11 cellular contexts compared by ENCODE assay signal in genomic region chr6:7691675-7692452, GRCh38. TPM values are rescaled to one million over a fixed set of nuclear protein-coding genes. Genes with fewer than 3 reads are reported as not detected.
A peak's percentile ranks its signal among the peaks of the same experiment; 100 is the strongest.
DNase-seq lines count a peak whose midpoint lies in the region; ATAC-seq and TF ChIP-seq lines count a peak whose summit lies in the region.
"Had no signal": no experiment of that assay in that cellular context is flagged by ENCODE, and none has a peak within 500 bp of the region (broad histone marks: within the 10 kb centered on the region; RNA-seq: fewer than 3 reads in every experiment).

No MANE protein-coding gene starts in this region.

- H3K27ac Mint-ChIP-seq in HFFc6 (peak overlapping the region; percentile 64), glutamatergic neuron (ENCODE audit: unreplicated experiment) (no peak overlapping the region)
- H3K27ac Mint-ChIP-seq in activated naive CD8-positive, alpha-beta T cell treated with anti-CD3 and anti-CD28 coated beads for 36 hours, result no peak overlapping the region
- no peak overlapping the region for H3K27ac Mint-ChIP-seq in effector memory CD8-positive, alpha-beta T cell
- H3K27ac Mint-ChIP-seq: activated naive CD4-positive, alpha-beta T cell treated with anti-CD3 and anti-CD28 coated beads for 36 hours had no signal

- H3K27me3 Mint-ChIP-seq in HFFc6 (ENCODE audit: insufficient read depth) (peaks cover 9% of the 10 kb centered on the region), glutamatergic neuron (ENCODE audit: unreplicated experiment) (peaks cover 2% of the 10 kb centered on the region)
- peaks cover 33% of the 10 kb centered on the region for H3K27me3 Mint-ChIP-seq in activated naive CD8-positive, alpha-beta T cell treated with anti-CD3 and anti-CD28 coated beads for 36 hours
- peaks cover 41 to 55% of the 10 kb centered on the region in 2 donors for H3K27me3 Mint-ChIP-seq in effector memory CD8-positive, alpha-beta T cell

- no peaks in the 10 kb centered on the region for H3K36me3 ChIP-seq in ACC112 (ENCODE audit: insufficient read depth, low read length)

- H3K27me3 ChIP-seq in ACC112 (ENCODE audit: insufficient read depth, low read length), result no peaks in the 10 kb centered on the region

- peak overlapping the region; percentile 83 for H2AFZ ChIP-seq in ACC112 (ENCODE audit: low read length, unreplicated experiment)

- TF ChIP-seq CTCF in HFFc6 (IDR thresholded peaks at IDR 0.05) (no peak), glutamatergic neuron (IDR thresholded peaks at IDR 0.05; ENCODE audit: partially characterized antibody, unreplicated experiment) (no peak)

- H3K36me3 Mint-ChIP-seq in HFFc6 (ENCODE audit: low read depth) (no peaks in the 10 kb centered on the region), glutamatergic neuron (ENCODE audit: unreplicated experiment) (no peaks in the 10 kb centered on the region)
- no peaks in the 10 kb centered on the region for H3K36me3 Mint-ChIP-seq in activated naive CD8-positive, alpha-beta T cell treated with anti-CD3 and anti-CD28 coated beads for 36 hours
- H3K36me3 Mint-ChIP-seq in effector memory CD8-positive, alpha-beta T cell (ENCODE audit: insufficient read depth), result no peaks in the 10 kb centered on the region

- H3K4me3 ChIP-seq in ACC112 (ENCODE audit: low read depth, low read length), result peak overlapping the region; percentile 65
- H3K4me3 ChIP-seq: SK-N-MC had no signal

- peaks cover 18% of the 10 kb centered on the region for H3K4me1 Mint-ChIP-seq in HFFc6 (ENCODE audit: low read depth)
- H3K4me1 Mint-ChIP-seq in activated naive CD8-positive, alpha-beta T cell treated with anti-CD3 and anti-CD28 coated beads for 36 hours, result peaks cover 4% of the 10 kb centered on the region
- no peaks in the 10 kb centered on the region for H3K4me1 Mint-ChIP-seq in glutamatergic neuron (ENCODE audit: low read depth, unreplicated experiment)
- H3K4me1 Mint-ChIP-seq in effector memory CD8-positive, alpha-beta T cell (ENCODE audit: low read depth in 2 of 2), result no peaks in the 10 kb centered on the region

- DNase-seq in HFFc6, result peak; percentile 37
- DNase-seq in activated naive CD8-positive, alpha-beta T cell treated with anti-CD3 and anti-CD28 coated beads for 36 hours, result peak; percentile 23
- peak; percentile 56 for DNase-seq in kidney tubule cell (ENCODE audit: low spot score)
- no peak for DNase-seq in glutamatergic neuron
- no peak for DNase-seq in occipital lobe (lab: John Stamatoyannopoulos, UW)
- DNase-seq in effector memory CD8-positive, alpha-beta T cell, result no peak
- no peak for DNase-seq in NOMO-1 treated with DMSO at 0.1 percent for 48 hours (lab: John Stamatoyannopoulos, UW; ENCODE audit: unreplicated experiment)
- DNase-seq: activated naive CD4-positive, alpha-beta T cell treated with anti-CD3 and anti-CD28 coated beads for 36 hours; DMS153 had no signal

- no peak for ATAC-seq in effector memory CD8-positive, alpha-beta T cell (replicated peaks)

- H3K4me3 Mint-ChIP-seq in HFFc6 (peak overlapping the region; percentile 51), glutamatergic neuron (ENCODE audit: unreplicated experiment) (no peak overlapping the region)
- no peak overlapping the region for H3K4me3 Mint-ChIP-seq in activated naive CD8-positive, alpha-beta T cell treated with anti-CD3 and anti-CD28 coated beads for 36 hours
- H3K4me3 Mint-ChIP-seq in effector memory CD8-positive, alpha-beta T cell, result no peak overlapping the region
- H3K4me3 Mint-ChIP-seq: activated naive CD4-positive, alpha-beta T cell treated with anti-CD3 and anti-CD28 coated beads for 36 hours had no signal

- H3K9me3 Mint-ChIP-seq in HFFc6, result no peaks in the 10 kb centered on the region
- no peaks in the 10 kb centered on the region for H3K9me3 Mint-ChIP-seq in activated naive CD8-positive, alpha-beta T cell treated with anti-CD3 and anti-CD28 coated beads for 36 hours
- no peaks in the 10 kb centered on the region for H3K9me3 Mint-ChIP-seq in glutamatergic neuron (ENCODE audit: unreplicated experiment)
- no peaks in the 10 kb centered on the region for H3K9me3 Mint-ChIP-seq in effector memory CD8-positive, alpha-beta T cell
- H3K9me3 Mint-ChIP-seq: activated naive CD4-positive, alpha-beta T cell treated with anti-CD3 and anti-CD28 coated beads for 36 hours had no signal

- H3K79me2 ChIP-seq in ACC112 (ENCODE audit: control insufficient read depth, insufficient read depth, low read length, unreplicated experiment), result no peaks in the 10 kb centered on the region

- peaks cover 10% of the 10 kb centered on the region for H3K4me1 ChIP-seq in ACC112 (ENCODE audit: control insufficient read depth, insufficient read depth, low read length, unreplicated experiment)

- peak overlapping the region; percentile 75 for H3K27ac ChIP-seq in ACC112 (ENCODE audit: low read depth, low read length)
- H3K27ac ChIP-seq: SK-N-MC had no signal

RNA-seq across cellular contexts. Expression of gene BMP6, which starts 34.0 kb away (rescaled TPM):
- total RNA-seq in HFFc6 (2021; fragmentation: NEBNext Ultra II Directional; extraction: Animal tissue kit (Norgen Biotek cat#: 25700)), result under 1 TPM in 5 of 6 experiments, not detected in 1; 0.05 to 0.43 (median 0.11) TPM
- total RNA-seq in activated naive CD8-positive, alpha-beta T cell treated with anti-CD3 and anti-CD28 coated beads for 36 hours, result not detected
- total RNA-seq in glutamatergic neuron (ENCODE audit: unreplicated experiment), result 0.25 TPM
- total RNA-seq in occipital lobe, result 6.9 TPM

Comparison
In these comparisons a context has a peak if more than half of its experiments do, and no peak if none do; other contexts are left out.
1. DNase-seq: peak in HFFc6 (single experiment), activated naive CD8-positive, alpha-beta T cell treated with anti-CD3 and anti-CD28 coated beads for 36 hours (single experiment) and kidney tubule cell (single experiment); none in glutamatergic neuron (single experiment), occipital lobe (single experiment), effector memory CD8-positive, alpha-beta T cell (0 of 3) and NOMO-1 treated with DMSO at 0.1 percent for 48 hours (single experiment).